ENCODE assay signal across 12 cellular contexts in the genomic region with DNA sequence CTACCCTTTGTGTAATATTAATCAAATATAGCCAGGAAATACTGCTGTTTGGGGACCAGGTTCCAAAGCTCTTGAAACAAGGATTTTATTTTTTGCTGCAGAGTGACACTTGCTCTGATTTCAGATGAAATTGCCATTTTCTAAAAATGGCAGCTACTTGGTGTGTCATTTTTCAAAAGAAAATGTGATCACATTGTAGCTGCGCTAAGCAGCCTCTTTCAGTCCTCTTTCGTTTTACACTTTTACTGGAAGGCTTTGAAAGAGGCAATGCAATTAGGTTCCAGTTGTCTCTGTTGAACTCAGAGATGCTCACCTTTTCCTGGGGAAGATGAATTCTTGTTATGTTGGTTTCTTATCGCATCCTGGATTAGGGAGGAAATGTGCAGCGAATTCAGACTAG.
A peak's percentile ranks its signal among the peaks of the same experiment; 100 is the strongest.
DNase-seq lines count a peak whose midpoint lies in the region; ATAC-seq, FAIRE-seq and TF ChIP-seq lines count a peak whose summit lies in the region.
"Had no signal": no experiment of that assay in that cellular context is flagged by ENCODE, and none has a peak within 500 bp of the region (broad histone marks: within the 10 kb centered on the region; RNA-seq: fewer than 3 reads in every experiment).

No MANE protein-coding gene starts in this region.

- DNase-seq in A549 (ENCODE audit: low read depth in 1 of 2, low spot score in 1 of 2) (no peak), NCI-H69 (lab: John Stamatoyannopoulos, UW) (peak; percentile 4), astrocyte of the hippocampus (ENCODE audit: low read depth, low spot score) (peak; percentile 2), OCI-M1 (lab: John Stamatoyannopoulos, UW) (no peak), Peyer's patch (no peak), BE2C (no peak), ACHN (no peak)
- DNase-seq: activated naive CD4-positive, alpha-beta T cell; natural killer cell had no signal

- no peak for TF ChIP-seq POLR2A in A549 (IDR thresholded peaks at IDR 0.05; ENCODE audit: low read length)
- TF ChIP-seq POLR2A in Peyer's patch (IDR thresholded peaks at IDR 0.05) = no peak

- no peaks in the 10 kb centered on the region for H3K9me3 ChIP-seq in A549
- no peaks in the 10 kb centered on the region for H3K9me3 ChIP-seq in Peyer's patch
- H3K9me3 ChIP-seq in BE2C = no peaks in the 10 kb centered on the region

- in situ Hi-C loops in ACHN (cut with HindIII; ENCODE audit: low pct_ligation_motif_present, low pct_unique_long_range_greater_than_20kb, low sequenced_read_pairs) = no loop called here

- H3K36me3 ChIP-seq in Peyer's patch (no peaks in the 10 kb centered on the region), BE2C (no peaks in the 10 kb centered on the region)

- no peaks in the 10 kb centered on the region for H3K27me3 ChIP-seq in Peyer's patch
- H3K27me3 ChIP-seq in BE2C = no peaks in the 10 kb centered on the region
- H3K27me3 ChIP-seq: foreskin keratinocyte had no signal

- no peak for ATAC-seq in A549

- 37% methylated on average over 4 of the region's 4 CpGs for WGBS in A549 (ENCODE audit: missing lambda C conversion rate)

- TF ChIP-seq CTCF in A549 (IDR thresholded peaks at IDR 0.05) (no peak), C4-2B (conservative IDR thresholded peaks at IDR 0.05) (no peak), Peyer's patch (IDR thresholded peaks at IDR 0.05) (no peak), BE2C (IDR thresholded peaks at IDR 0.05; ENCODE audit: low read depth, low read length) (no peak)

- H3K4me2 ChIP-seq in A549 = 0 out of 3 replicates have a peak overlapping the region, but pooled peaks have one; percentile 19

- H3K4me1 ChIP-seq in A549 (peaks cover 18% of the 10 kb centered on the region), Peyer's patch (no peaks in the 10 kb centered on the region), BE2C (no peaks in the 10 kb centered on the region)
- H3K4me1 ChIP-seq: foreskin keratinocyte had no signal

- no peak for FAIRE-seq in A549 (lab: Jason Lieb, UNC)
- FAIRE-seq: bronchial epithelial cell had no signal

- H3K4me3 ChIP-seq in A549 (no peak overlapping the region), Peyer's patch (no peak overlapping the region), BE2C (ENCODE audit: low read depth, low read length) (no peak overlapping the region)

- H3K27ac ChIP-seq in A549 (no peak overlapping the region), C4-2B (peak overlapping the region; percentile 63; the same call in 1 of the 2 replicates), Peyer's patch (no peak overlapping the region)
- H3K27ac ChIP-seq: foreskin keratinocyte had no signal

- TF ChIP-seq EP300 in A549 (IDR thresholded peaks at IDR 0.05) = no peak

- POLR2A ChIA-PET in A549 (lab: Yijun Ruan, JAX) = no interaction called here

- no peak for TF ChIP-seq RAD21 in A549 (conservative IDR thresholded peaks at IDR 0.05 in 1 of 2, IDR thresholded peaks at IDR 0.05 in 1 of 2)

- CTCF ChIA-PET in A549 (lab: Yijun Ruan, JAX) = interaction anchor here (0.6 to 2.2 kb wide), 12 partner anchors 9 to 464 kb away, joined by 3 to 10 read pairs (median 4); no protein-coding TSS in a partner anchor

TF ChIP-seq in A549, 52 proteins besides CTCF, POLR2A, EP300 and RAD21:
- no peak for TF ChIP-seq BHLHE40 (IDR thresholded peaks at IDR 0.05; ENCODE audit: low read depth, low read length)
- no peak for TF ChIP-seq FOSB (CRISPR knock-in tag; IDR thresholded peaks at IDR 0.05)
- TF ChIP-seq HDAC2 (IDR thresholded peaks at IDR 0.05) = no peak

Comparison
In these comparisons a context has a peak if more than half of its experiments do, and no peak if none do; other contexts are left out.
1. DNase-seq: peak in NCI-H69 (single experiment) and astrocyte of the hippocampus (single experiment); none in A549 (0 of 2), OCI-M1 (single experiment), Peyer's patch (0 of 3), BE2C (single experiment) and ACHN (single experiment).